ENCODE assay signal across 11 cellular contexts in the genomic region with DNA sequence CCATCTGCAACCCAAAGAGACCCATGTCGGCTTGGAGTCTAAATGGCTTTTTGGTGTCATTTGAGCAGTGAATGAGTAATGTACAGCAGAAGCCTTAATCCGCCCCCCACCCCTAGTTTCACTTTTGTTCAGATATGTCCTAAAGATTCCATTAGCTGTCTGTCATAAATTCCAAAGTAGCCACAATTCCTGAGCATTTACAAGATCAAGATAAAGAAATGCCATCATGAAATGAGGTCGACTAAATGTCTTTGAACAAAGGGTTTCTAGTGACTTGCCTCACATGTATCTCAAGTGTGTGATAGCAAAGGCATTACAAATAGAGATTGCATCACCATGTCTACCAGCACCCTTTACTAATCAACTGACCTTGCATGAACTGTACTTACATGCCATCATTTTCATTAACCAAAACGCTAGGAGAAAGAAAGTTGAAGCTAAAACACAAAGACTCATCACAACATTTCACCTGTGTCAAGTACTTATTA.
DNase-seq lines count a peak whose midpoint lies in the region; ATAC-seq and TF ChIP-seq lines count a peak whose summit lies in the region.
"Had no signal": no experiment of that assay in that cellular context is flagged by ENCODE, and none has a peak within 500 bp of the region (broad histone marks: within the 10 kb centered on the region; RNA-seq: fewer than 3 reads in every experiment).

No MANE protein-coding gene starts in this region.

- intact Hi-C loops in Right ventricle myocardium inferior (cut with DNase I): loop anchor here (2.0 to 5.0 kb wide), 3 partner anchors 15 to 232 kb away; no protein-coding TSS in a partner anchor
- intact Hi-C loops in cardiac septum (cut with DNase I): loop anchor here (5.0 kb wide), 4 partner anchors 52 to 172 kb away; no protein-coding TSS in a partner anchor
- intact Hi-C loops in heart left ventricle (cut with DNase I): loop anchor here in 6 of 10 donors (5.0 to 10.0 kb wide), 6 partner anchors 47 to 232 kb away; no protein-coding TSS in a partner anchor

- H3K9me3 Mint-ChIP-seq in type B pancreatic cell: peaks cover 14% of the 10 kb centered on the region
- H3K9me3 Mint-ChIP-seq: dendritic cell treated with granulocyte-macrophage colony-stimulating factor and Interleukin-4, amounts not matched to agents 40 ng/mL and 50 ng/mL, for 4 days had no signal

- 32 to 39% (median 36%) methylated on average over 4 of the region's 4 CpGs for WGBS in heart left ventricle, 4 donors

- no peaks in the 10 kb centered on the region for H3K9me3 ChIP-seq in heart left ventricle

- TF ChIP-seq CTCF in heart left ventricle (IDR thresholded peaks at IDR 0.05) (no peak), type B pancreatic cell (conservative IDR thresholded peaks at IDR 0.05) (no peak)

- H3K4me1 ChIP-seq in heart left ventricle: peaks cover 7 to 59% (median 50%) of the 10 kb centered on the region in 12 donors

- TF ChIP-seq POLR2A in heart left ventricle (IDR thresholded peaks at IDR 0.05): no peak

- peak overlapping the region in 10 of 12 donors; percentile 42 to 88 (median 82) for H3K27ac ChIP-seq in heart left ventricle

- peak overlapping the region; percentile 72 for H3K4me3 Mint-ChIP-seq in type B pancreatic cell
- H3K4me3 Mint-ChIP-seq: dendritic cell treated with granulocyte-macrophage colony-stimulating factor and Interleukin-4, amounts not matched to agents 40 ng/mL and 50 ng/mL, for 4 days had no signal

- DNase-seq in Right ventricle myocardium inferior (ENCODE audit: missing footprints) (no peak), cardiac septum (ENCODE audit: low spot score) (no peak), T1000 (lab: John Stamatoyannopoulos, UW) (peak; percentile 58), heart left ventricle (no peak), type B pancreatic cell (ENCODE audit: extremely low spot score, unreplicated experiment) (no peak), SHP77 treated with DMSO at 0.1 percent for 48 hours (lab: John Stamatoyannopoulos, UW) (no peak)
- no peak for DNase-seq in activated CD8-positive, alpha-beta memory T cell treated with anti-CD3 and anti-CD28 coated beads, Interleukin-2, amount 50 U/mL, for 4 hours
- DNase-seq: COR-L47, NCI-H1105 treated with DMSO at 0.1 percent for 48 hours had no signal

- ATAC-seq in Right ventricle myocardium inferior (peak; percentile 57), heart left ventricle (peak; percentile 29 to 77 (median 50)), HG03565 (IDR thresholded peaks at IDR 0.05; ENCODE audit: unreplicated experiment) (no peak)

- no peaks in the 10 kb centered on the region for H3K36me3 ChIP-seq in heart left ventricle

- no peak overlapping the region for H3K4me3 ChIP-seq in heart left ventricle

- peaks cover 23% of the 10 kb centered on the region for H3K4me1 Mint-ChIP-seq in type B pancreatic cell (ENCODE audit: unreplicated experiment)

- peaks cover 4% of the 10 kb centered on the region for H3K36me3 Mint-ChIP-seq in type B pancreatic cell

- peak overlapping the region; percentile 89 for H3K27ac Mint-ChIP-seq in type B pancreatic cell
- H3K27ac Mint-ChIP-seq: dendritic cell treated with granulocyte-macrophage colony-stimulating factor and Interleukin-4, amounts not matched to agents 40 ng/mL and 50 ng/mL, for 4 days had no signal

- no peaks in the 10 kb centered on the region for H3K27me3 Mint-ChIP-seq in type B pancreatic cell
- H3K27me3 Mint-ChIP-seq: dendritic cell treated with granulocyte-macrophage colony-stimulating factor and Interleukin-4, amounts not matched to agents 40 ng/mL and 50 ng/mL, for 4 days had no signal

- H3K27me3 ChIP-seq in heart left ventricle: no peaks in the 10 kb centered on the region
